In the genomic region with DNA sequence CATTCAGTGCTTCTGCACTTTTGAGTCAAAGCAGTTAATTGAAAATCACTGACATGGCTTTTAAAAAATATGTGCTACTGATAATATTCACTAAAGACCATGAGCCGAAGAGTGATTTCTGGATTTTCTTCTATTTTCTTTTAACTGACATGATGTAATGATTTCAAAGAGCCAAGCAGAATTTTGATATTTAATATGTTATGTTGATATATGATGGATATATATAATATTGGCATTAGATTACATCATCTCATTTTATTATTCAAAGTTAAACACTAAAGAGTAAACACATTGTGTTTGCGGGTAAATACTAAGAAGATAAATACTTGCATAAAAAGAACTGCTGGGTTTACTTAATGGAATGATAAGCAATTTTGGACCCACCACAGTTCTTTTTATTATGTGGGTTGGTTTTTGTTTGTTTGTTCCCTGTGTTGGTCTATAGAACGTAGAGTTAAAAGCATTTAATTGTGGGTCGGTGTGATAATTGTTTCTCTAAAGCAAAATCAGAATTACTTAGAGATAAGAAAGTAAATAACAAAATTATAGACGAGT, we compare ENCODE assay signal across 33 cellular contexts. TPM values are rescaled to one million over a fixed set of nuclear protein-coding genes. Genes with fewer than 3 reads are reported as not detected.
"Had no signal": no experiment of that assay in that cellular context is flagged by ENCODE, and none has a peak within 500 bp of the region (broad histone marks: within the 10 kb centered on the region; RNA-seq: fewer than 3 reads in every experiment).

No MANE protein-coding gene starts in this region.

- H3K27me3 ChIP-seq: MG63 had no signal

- FAIRE-seq: bronchial epithelial cell had no signal

- H3K4me3 ChIP-seq: MG63, Peyer's patch had no signal

- DNase-seq: activated CD4-positive, alpha-beta memory T cell treated with anti-CD3 and anti-CD28 coated beads, Interleukin-2, amount 10 ng/mL, durations not matched to agents 7 days and 5 days; activated CD4-positive, alpha-beta T cell treated with anti-CD3 and anti-CD28 coated beads for 1 hour; activated CD4-positive, alpha-beta T cell treated with anti-CD3 and anti-CD28 coated beads for 48 hours; activated CD4-positive, CD25-positive, alpha-beta regulatory T cell; activated CD8-positive, alpha-beta memory T cell treated with anti-CD3 and anti-CD28 coated beads for 24 hours; activated CD8-positive, alpha-beta memory T cell treated with anti-CD3 and anti-CD28 coated beads, Interleukin-2, amount 10 ng/mL, durations not matched to agents 7 days and 5 days; activated CD8-positive, alpha-beta memory T cell treated with anti-CD3 and anti-CD28 coated beads, Interleukin-2, amount 50 U/mL, for 48 hours; activated effector memory CD4-positive, alpha-beta T cell treated with Interleukin-2 at 50 U/mL for 16 hours; activated naive CD4-positive, alpha-beta T cell treated with anti-CD3 and anti-CD28 coated beads, Interleukin-2, amount 10 ng/mL, durations not matched to agents 7 days and 5 days; activated naive CD8-positive, alpha-beta T cell treated with anti-CD3 and anti-CD28 coated beads, Interleukin-2, amount 50 U/mL, for 24 hours; activated T-cell treated with anti-CD3 and anti-CD28 coated beads, Interleukin-2, amount 50 U/mL, for 48 hours; anterior cingulate cortex; caudate nucleus; cerebellar nuclear complex; Karpas-422; MG63; NCI-H1048; NCI-H1105 treated with DMSO at 0.1 percent for 48 hours; NCI-H1436 treated with DMSO at 0.1 percent for 48 hours; NCI-H187; NCI-H345; NCI-H524 treated with DMSO at 0.1 percent for 48 hours; PC-3; Peyer's patch; SW 1271; T-helper 1 cell; T-helper 2 cell; T-helper 9 cell; WERI-Rb-1 had no signal

- ATAC-seq: activated CD8-positive, alpha-beta memory T cell treated with anti-CD3 and anti-CD28 coated beads, Interleukin-2, amount 10 ng/mL, durations not matched to agents 7 days and 5 days; activated naive CD8-positive, alpha-beta T cell treated with anti-CD3 and anti-CD28 coated beads, Interleukin-2, amount 50 U/mL, for 24 hours; PC-3; Right ventricle myocardium inferior had no signal

- H3K9me3 ChIP-seq: MG63, Peyer's patch had no signal

- H3K4me1 ChIP-seq: Peyer's patch had no signal

- H3K27ac ChIP-seq: Peyer's patch, RWPE1, WERI-Rb-1 had no signal

- H3K36me3 ChIP-seq: MG63, Peyer's patch, WERI-Rb-1 had no signal

RNA-seq across cellular contexts. Expression of a gene that starts 0.7 kb away (rescaled TPM):
- total RNA-seq: activated CD4-positive, alpha-beta memory T cell treated with anti-CD3 and anti-CD28 coated beads, Interleukin-2, amount 10 ng/mL, durations not matched to agents 7 days and 5 days; activated CD8-positive, alpha-beta memory T cell treated with anti-CD3 and anti-CD28 coated beads, Interleukin-2, amount 10 ng/mL, durations not matched to agents 7 days and 5 days; bronchial epithelial cell; NCI-H460; PC-3; Peyer's patch; Right ventricle myocardium inferior had no signal
